In the genomic region with DNA sequence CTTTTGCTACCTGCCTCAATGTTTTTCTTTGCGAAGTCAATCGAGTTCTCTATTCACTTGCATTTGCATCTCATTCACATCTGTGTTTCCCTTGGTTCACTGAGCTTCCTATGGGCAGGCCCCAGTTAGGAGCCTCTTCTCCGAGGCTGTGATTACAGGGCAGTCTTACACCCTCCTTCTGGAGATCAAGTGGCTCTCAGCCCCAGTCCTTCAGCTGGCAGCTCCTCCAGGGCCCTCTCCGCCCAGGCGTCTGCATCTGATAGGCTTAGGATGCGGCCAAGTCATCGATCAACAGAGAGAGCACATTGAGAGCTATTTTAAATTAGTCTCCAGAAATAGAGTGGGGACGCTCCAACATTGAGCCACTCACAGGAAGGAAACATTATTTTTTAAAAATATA, we compare ENCODE assay signal across 2 cellular contexts.
TF ChIP-seq lines count a peak whose summit lies in the region.

No MANE protein-coding gene starts in this region.

TF ChIP-seq in A549, 52 proteins besides CTCF, POLR2A, EP300 and RAD21:
- TF ChIP-seq HOXB5 (CRISPR knock-in tag; IDR thresholded peaks at IDR 0.05), result no peak
- TF ChIP-seq, protein P1, sequence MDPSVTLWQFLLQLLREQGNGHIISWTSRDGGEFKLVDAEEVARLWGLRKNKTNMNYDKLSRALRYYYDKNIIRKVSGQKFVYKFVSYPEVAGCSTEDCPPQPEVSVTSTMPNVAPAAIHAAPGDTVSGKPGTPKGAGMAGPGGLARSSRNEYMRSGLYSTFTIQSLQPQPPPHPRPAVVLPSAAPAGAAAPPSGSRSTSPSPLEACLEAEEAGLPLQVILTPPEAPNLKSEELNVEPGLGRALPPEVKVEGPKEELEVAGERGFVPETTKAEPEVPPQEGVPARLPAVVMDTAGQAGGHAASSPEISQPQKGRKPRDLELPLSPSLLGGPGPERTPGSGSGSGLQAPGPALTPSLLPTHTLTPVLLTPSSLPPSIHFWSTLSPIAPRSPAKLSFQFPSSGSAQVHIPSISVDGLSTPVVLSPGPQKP (IDR thresholded peaks at IDR 0.05; ENCODE audit: low read depth, low read length), result no peak
- TF ChIP-seq CBX8 (IDR thresholded peaks at IDR 0.05), result no peak
- TF ChIP-seq HDAC2 (IDR thresholded peaks at IDR 0.05), result no peak
- no peak for TF ChIP-seq FOSB (CRISPR knock-in tag; IDR thresholded peaks at IDR 0.05)
- TF ChIP-seq CHD2 (IDR thresholded peaks at IDR 0.05; ENCODE audit: low read length, partially characterized antibody), result no peak
- TF ChIP-seq EHMT2 (IDR thresholded peaks at IDR 0.05; ENCODE audit: low read depth), result no peak
- TF ChIP-seq KDM1A (IDR thresholded peaks at IDR 0.05; ENCODE audit: low read depth), result no peak
- TF ChIP-seq ZC3H11A (IDR thresholded peaks at IDR 0.05), result no peak
- no peak for TF ChIP-seq JUN (IDR thresholded peaks at IDR 0.05)
- TF ChIP-seq SREBF2 (IDR thresholded peaks at IDR 0.05), result no peak

TF ChIP-seq in H1, 55 proteins besides CTCF, POLR2A, EP300 and RAD21:
- TF ChIP-seq NANOG (IDR thresholded peaks at IDR 0.05; ENCODE audit: insufficient read depth, low read depth, low read length, poor library complexity, severe bottlenecking) (no peak), SIN3A (conservative IDR thresholded peaks at IDR 0.05 in 1 of 2, IDR thresholded peaks at IDR 0.05 in 1 of 2; ENCODE audit: low read depth in 1 of 2, low read length in 2 of 2) (no peak), CTBP2 (IDR thresholded peaks at IDR 0.05; ENCODE audit: borderline replicate concordance, insufficient read depth, insufficient read length, low read length) (no peak), TCF12 (IDR thresholded peaks at IDR 0.05; ENCODE audit: low read depth, low read length) (no peak), SAP30 (IDR thresholded peaks at IDR 0.05; ENCODE audit: insufficient read depth, insufficient replicate concordance, low read length) (no peak), CHD1 (IDR thresholded peaks at IDR 0.05; ENCODE audit: low read depth, low read length) (no peak), KDM4A (IDR thresholded peaks at IDR 0.05; ENCODE audit: low read depth, low read length, severe bottlenecking) (no peak), CEBPB (IDR thresholded peaks at IDR 0.05; ENCODE audit: low read depth, low read length) (no peak), BCL11A (IDR thresholded peaks at IDR 0.05; ENCODE audit: low read depth in 2 of 2, low read length in 2 of 2) (no peak), BRCA1 (IDR thresholded peaks at IDR 0.05; ENCODE audit: low read depth, low read length) (no peak), JUND (IDR thresholded peaks at IDR 0.05; ENCODE audit: low read length) (no peak), PHF8 (conservative IDR thresholded peaks at IDR 0.05; ENCODE audit: low read depth, low read length) (no peak), GTF2F1 (IDR thresholded peaks at IDR 0.05; ENCODE audit: borderline replicate concordance, low read depth, low read length) (no peak), TAF1 (IDR thresholded peaks at IDR 0.05; ENCODE audit: low read depth, low read length) (no peak), TEAD4 (IDR thresholded peaks at IDR 0.05; ENCODE audit: low read depth, low read length) (no peak)
- TF ChIP-seq, protein P2, sequence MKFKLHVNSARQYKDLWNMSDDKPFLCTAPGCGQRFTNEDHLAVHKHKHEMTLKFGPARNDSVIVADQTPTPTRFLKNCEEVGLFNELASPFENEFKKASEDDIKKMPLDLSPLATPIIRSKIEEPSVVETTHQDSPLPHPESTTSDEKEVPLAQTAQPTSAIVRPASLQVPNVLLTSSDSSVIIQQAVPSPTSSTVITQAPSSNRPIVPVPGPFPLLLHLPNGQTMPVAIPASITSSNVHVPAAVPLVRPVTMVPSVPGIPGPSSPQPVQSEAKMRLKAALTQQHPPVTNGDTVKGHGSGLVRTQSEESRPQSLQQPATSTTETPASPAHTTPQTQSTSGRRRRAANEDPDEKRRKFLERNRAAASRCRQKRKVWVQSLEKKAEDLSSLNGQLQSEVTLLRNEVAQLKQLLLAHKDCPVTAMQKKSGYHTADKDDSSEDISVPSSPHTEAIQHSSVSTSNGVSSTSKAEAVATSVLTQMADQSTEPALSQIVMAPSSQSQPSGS (IDR thresholded peaks at IDR 0.05; ENCODE audit: low read length), result no peak
- TF ChIP-seq, protein P3, sequence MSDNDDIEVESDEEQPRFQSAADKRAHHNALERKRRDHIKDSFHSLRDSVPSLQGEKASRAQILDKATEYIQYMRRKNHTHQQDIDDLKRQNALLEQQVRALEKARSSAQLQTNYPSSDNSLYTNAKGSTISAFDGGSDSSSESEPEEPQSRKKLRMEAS (IDR thresholded peaks at IDR 0.05), result no peak
- TF ChIP-seq, protein P4, sequence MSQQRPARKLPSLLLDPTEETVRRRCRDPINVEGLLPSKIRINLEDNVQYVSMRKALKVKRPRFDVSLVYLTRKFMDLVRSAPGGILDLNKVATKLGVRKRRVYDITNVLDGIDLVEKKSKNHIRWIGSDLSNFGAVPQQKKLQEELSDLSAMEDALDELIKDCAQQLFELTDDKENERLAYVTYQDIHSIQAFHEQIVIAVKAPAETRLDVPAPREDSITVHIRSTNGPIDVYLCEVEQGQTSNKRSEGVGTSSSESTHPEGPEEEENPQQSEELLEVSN (IDR thresholded peaks at IDR 0.05), result no peak
TF ChIP-seq in H1: peak in this region for 0.
